Comparison of ENCODE assay signal across 23 cellular contexts in genomic region chr2:12796617-12797016, GRCh38.
A peak's percentile ranks its signal among the peaks of the same experiment; 100 is the strongest.
DNase-seq lines count a peak whose midpoint lies in the region; TF ChIP-seq lines count a peak whose summit lies in the region.
"Had no signal": no experiment of that assay in that cellular context is flagged by ENCODE, and none has a peak within 500 bp of the region (broad histone marks: within the 10 kb centered on the region; RNA-seq: fewer than 3 reads in every experiment).

No MANE protein-coding gene starts in this region.

- H3K9me3 ChIP-seq in stomach, result peaks cover 0 to 6% (median 3%) of the 10 kb centered on the region in 4 donors
- H3K9me3 ChIP-seq: colonic mucosa, gastrocnemius medialis, psoas muscle, thyroid gland had no signal

- peaks cover 11% of the 10 kb centered on the region for H3K4me1 Mint-ChIP-seq in chondrocyte (ENCODE audit: low read depth)
- H3K4me1 Mint-ChIP-seq: naive thymus-derived CD4-positive, alpha-beta T cell had no signal

- H3K27me3 Mint-ChIP-seq in chondrocyte (ENCODE audit: low read depth), result no peaks in the 10 kb centered on the region
- H3K27me3 Mint-ChIP-seq: CD4-positive, alpha-beta memory T cell had no signal

- intact Hi-C loops in stomach (cut with DNase I; ENCODE audit: low total_unique reads), result no loop called here

- WGBS in stomach, 5 donors, result 68 to 83% (median 81%) methylated on average over 4 of the region's 4 CpGs

- H3K27ac ChIP-seq in stomach, result no peak overlapping the region
- H3K27ac ChIP-seq: colonic mucosa, thyroid gland had no signal

- TF ChIP-seq CTCF in chondrocyte (IDR thresholded peaks at IDR 0.05) (no peak), stomach (IDR thresholded peaks at IDR 0.05) (no peak)

- DNase-seq in COLO829 (ENCODE audit: low spot score) (peak; percentile 71), chondrocyte (ENCODE audit: low spot score) (no peak), islet precursor cell (peak; percentile 89), retina (peak; percentile 78), iPS-NIHi7 (ENCODE audit: extremely low spot score) (no peak), OCI-M2 (lab: John Stamatoyannopoulos, UW; ENCODE audit: unreplicated experiment) (no peak), LoVo (ENCODE audit: low spot score) (no peak), stomach (no peak)
- DNase-seq: activated CD4-positive, alpha-beta T cell treated with anti-CD3 and anti-CD28 coated beads for 48 hours; activated CD8-positive, alpha-beta memory T cell treated with anti-CD3 and anti-CD28 coated beads, Interleukin-2, amount 50 U/mL, for 4 hours; activated gamma-delta T cell treated with Interleukin-2 at 50 U/mL for 16 hours; CD4-positive, alpha-beta memory T cell; colonic mucosa; DND-41; gastrocnemius medialis; H7; MM.1S; naive thymus-derived CD4-positive, alpha-beta T cell; NCI-H1694; NCI-H226; thyroid gland had no signal

- no peaks in the 10 kb centered on the region for H3K27me3 ChIP-seq in stomach
- H3K27me3 ChIP-seq: colonic mucosa, gastrocnemius medialis, thyroid gland had no signal

- no peak overlapping the region for H3K4me3 ChIP-seq in stomach
- H3K4me3 ChIP-seq: colonic mucosa, gastrocnemius medialis, lung, psoas muscle, thyroid gland had no signal

- H3K36me3 Mint-ChIP-seq in chondrocyte (ENCODE audit: low read depth), result peaks cover 5% of the 10 kb centered on the region

- no peaks in the 10 kb centered on the region for H3K36me3 ChIP-seq in stomach
- H3K36me3 ChIP-seq: colonic mucosa, gastrocnemius medialis, thyroid gland had no signal

- peak overlapping the region; percentile 22 for H3K27ac Mint-ChIP-seq in chondrocyte (ENCODE audit: unreplicated experiment)
- H3K27ac Mint-ChIP-seq: CD4-positive, alpha-beta memory T cell; naive thymus-derived CD4-positive, alpha-beta T cell had no signal

- H3K4me1 ChIP-seq in stomach, result no peaks in the 10 kb centered on the region
- H3K4me1 ChIP-seq: colonic mucosa, psoas muscle, thyroid gland had no signal

- H3K9me3 Mint-ChIP-seq in chondrocyte (ENCODE audit: low read depth), result peaks cover 13% of the 10 kb centered on the region

- no peak for TF ChIP-seq POLR2A in stomach (IDR thresholded peaks at IDR 0.05)

- TF ChIP-seq EP300 in stomach (IDR thresholded peaks at IDR 0.05), result no peak

- no peak overlapping the region for H3K4me3 Mint-ChIP-seq in chondrocyte (ENCODE audit: unreplicated experiment)
- H3K4me3 Mint-ChIP-seq: CD4-positive, alpha-beta memory T cell; naive thymus-derived CD4-positive, alpha-beta T cell had no signal

Comparison
In these comparisons a context has a peak if more than half of its experiments do, and no peak if none do; other contexts are left out.
1. DNase-seq: peak in COLO829 (single experiment), islet precursor cell (single experiment) and retina (single experiment); none in chondrocyte (single experiment), iPS-NIHi7 (single experiment), OCI-M2 (single experiment), LoVo (single experiment) and stomach (single experiment).